8 cellular contexts compared by ENCODE assay signal in the genomic region with DNA sequence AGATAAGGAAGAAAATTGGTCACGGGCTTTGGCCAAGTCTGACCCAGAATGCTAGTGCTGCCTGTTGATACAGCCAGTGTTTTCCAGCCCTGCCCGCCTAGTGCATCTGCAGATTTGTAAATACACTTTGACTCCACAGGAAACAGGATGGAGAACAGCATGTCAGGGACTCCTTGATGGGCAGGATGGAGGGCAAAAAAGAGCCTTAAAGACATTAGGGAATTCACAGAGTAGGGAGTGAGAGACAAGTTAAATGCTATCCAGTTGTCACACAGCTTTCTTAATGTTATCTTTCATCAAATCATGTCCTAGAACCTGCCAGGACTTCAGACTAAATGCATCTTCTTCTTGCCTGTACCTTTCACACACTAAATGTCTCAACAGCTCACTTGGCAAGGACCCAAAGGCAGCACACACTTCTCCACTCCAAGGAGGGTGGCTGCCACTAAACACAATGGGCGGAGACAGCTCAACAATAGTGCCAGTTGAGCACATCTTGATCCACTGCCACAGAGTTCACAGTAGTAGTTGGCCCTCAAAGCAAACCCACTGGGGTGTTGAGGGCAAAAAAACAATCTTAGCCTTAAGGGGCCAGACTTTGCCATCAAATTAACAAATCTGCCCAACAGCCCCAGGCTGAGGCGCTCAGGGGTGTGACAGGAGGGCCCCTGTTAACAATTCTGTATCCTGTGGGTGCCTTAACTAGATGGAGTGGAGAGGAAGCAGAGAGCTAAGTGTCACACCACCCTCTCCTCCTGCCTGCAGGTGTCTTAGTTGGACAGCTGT. TPM values are rescaled to one million over a fixed set of nuclear protein-coding genes. Genes with fewer than 3 reads are reported as not detected.
DNase-seq lines count a peak whose midpoint lies in the region; ATAC-seq and TF ChIP-seq lines count a peak whose summit lies in the region.

No MANE protein-coding gene starts in this region.

- H3K4me1 Mint-ChIP-seq in activated T-cell treated with anti-CD3 and anti-CD28 coated beads, Interleukin-2, amount 50 U/mL, for 24 hours (ENCODE audit: low read depth) = peaks cover 85% of the 10 kb centered on the region

- H3K36me3 ChIP-seq in stomach = no peaks in the 10 kb centered on the region

- H3K36me3 Mint-ChIP-seq in activated T-cell treated with anti-CD3 and anti-CD28 coated beads, Interleukin-2, amount 50 U/mL, for 24 hours (ENCODE audit: low read depth) = no peaks in the 10 kb centered on the region

- H3K27ac Mint-ChIP-seq in activated T-cell treated with anti-CD3 and anti-CD28 coated beads, Interleukin-2, amount 50 U/mL, for 24 hours = peak overlapping the region; percentile 45

- no peak for TF ChIP-seq CTCF in stomach (IDR thresholded peaks at IDR 0.05)

- no peak for TF ChIP-seq POLR2A in stomach (IDR thresholded peaks at IDR 0.05)

- H3K4me3 ChIP-seq in stomach = no peak overlapping the region

- H3K27me3 Mint-ChIP-seq in activated T-cell treated with anti-CD3 and anti-CD28 coated beads, Interleukin-2, amount 50 U/mL, for 24 hours = no peaks in the 10 kb centered on the region

- H3K9me3 ChIP-seq in stomach = no peaks in the 10 kb centered on the region

- peaks cover 0 to 6% (median 0%) of the 10 kb centered on the region in 3 donors for H3K27me3 ChIP-seq in stomach

- no peak for DNase-seq in activated T-cell treated with anti-CD3 and anti-CD28 coated beads, Interleukin-2, amount 50 U/mL, for 24 hours
- DNase-seq in activated T-cell treated with anti-CD3 and anti-CD28 coated beads, Interleukin-2, amount 50 U/mL, for 48 hours = no peak
- DNase-seq in NCI-H510A treated with DMSO at 0.1 percent for 48 hours (lab: John Stamatoyannopoulos, UW) = peak; percentile 69
- DNase-seq in central memory CD4-positive, alpha-beta T cell = peak; percentile 36
- peak; percentile 63 for DNase-seq in stomach
- DNase-seq in SIG-M5 (lab: John Stamatoyannopoulos, UW) = no peak
- no peak for DNase-seq in 8988T

- peaks cover 8 to 47% (median 37%) of the 10 kb centered on the region in 4 donors for H3K4me1 ChIP-seq in stomach

- TF ChIP-seq EP300 in stomach (IDR thresholded peaks at IDR 0.05) = no peak

- no peak overlapping the region for H3K27ac ChIP-seq in stomach

- ATAC-seq in HG02678 (IDR thresholded peaks at IDR 0.05; ENCODE audit: unreplicated experiment) = no peak

- WGBS in stomach, 5 donors = 53 to 78% (median 63%) methylated on average over 4 of the region's 4 CpGs

- H3K9me3 Mint-ChIP-seq in activated T-cell treated with anti-CD3 and anti-CD28 coated beads, Interleukin-2, amount 50 U/mL, for 24 hours = peaks cover 2% of the 10 kb centered on the region

- intact Hi-C loops in stomach (cut with DNase I; ENCODE audit: low total_unique reads) = no loop called here

- no peak overlapping the region for H3K4me3 Mint-ChIP-seq in activated T-cell treated with anti-CD3 and anti-CD28 coated beads, Interleukin-2, amount 50 U/mL, for 24 hours

RNA-seq across cellular contexts. Expression of a gene that starts 2.7 kb away (rescaled TPM):
- total RNA-seq in stomach = 10 to 100 TPM in 1 of 5 donors, 1 to 10 TPM in 4; 1.8 to 65.3 (median 4.9) TPM
- 1 to 10 TPM; 2.9 to 4.6 (median 3.1) TPM for polyA plus RNA-seq in stomach

Comparison
In these comparisons a context has a peak if more than half of its experiments do, and no peak if none do; other contexts are left out.
1. DNase-seq: peak in NCI-H510A treated with DMSO at 0.1 percent for 48 hours (single experiment), central memory CD4-positive, alpha-beta T cell (single experiment) and stomach (single experiment); none in activated T-cell treated with anti-CD3 and anti-CD28 coated beads, Interleukin-2, amount 50 U/mL, for 24 hours (single experiment), activated T-cell treated with anti-CD3 and anti-CD28 coated beads, Interleukin-2, amount 50 U/mL, for 48 hours (0 of 2), SIG-M5 (single experiment) and 8988T (single experiment).